1 cellular context compared by ENCODE assay signal in the genomic region with DNA sequence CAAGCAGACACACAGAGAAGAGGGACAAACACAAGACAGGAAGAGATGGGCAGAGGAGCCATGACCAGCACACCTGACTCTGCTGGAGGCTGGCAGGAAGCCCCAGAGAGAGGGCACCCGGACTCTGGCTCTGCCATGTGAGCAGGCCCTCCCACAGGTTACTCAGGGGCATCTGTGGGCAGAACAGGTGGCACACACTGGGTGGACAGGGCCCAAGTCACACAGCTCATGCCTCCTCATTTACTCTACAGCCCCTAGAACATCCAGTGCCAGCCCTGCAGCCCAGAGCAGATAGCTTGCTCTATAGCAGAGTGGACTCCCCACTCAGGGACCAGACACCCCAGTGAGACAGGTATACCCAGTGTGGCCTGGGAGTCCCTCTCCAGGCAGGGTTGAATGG.
TF ChIP-seq lines count a peak whose summit lies in the region.

No MANE protein-coding gene starts in this region.

TF ChIP-seq in GM23338, 12 proteins besides CTCF, POLR2A, EP300 and RAD21:
- TF ChIP-seq, protein P1, sequence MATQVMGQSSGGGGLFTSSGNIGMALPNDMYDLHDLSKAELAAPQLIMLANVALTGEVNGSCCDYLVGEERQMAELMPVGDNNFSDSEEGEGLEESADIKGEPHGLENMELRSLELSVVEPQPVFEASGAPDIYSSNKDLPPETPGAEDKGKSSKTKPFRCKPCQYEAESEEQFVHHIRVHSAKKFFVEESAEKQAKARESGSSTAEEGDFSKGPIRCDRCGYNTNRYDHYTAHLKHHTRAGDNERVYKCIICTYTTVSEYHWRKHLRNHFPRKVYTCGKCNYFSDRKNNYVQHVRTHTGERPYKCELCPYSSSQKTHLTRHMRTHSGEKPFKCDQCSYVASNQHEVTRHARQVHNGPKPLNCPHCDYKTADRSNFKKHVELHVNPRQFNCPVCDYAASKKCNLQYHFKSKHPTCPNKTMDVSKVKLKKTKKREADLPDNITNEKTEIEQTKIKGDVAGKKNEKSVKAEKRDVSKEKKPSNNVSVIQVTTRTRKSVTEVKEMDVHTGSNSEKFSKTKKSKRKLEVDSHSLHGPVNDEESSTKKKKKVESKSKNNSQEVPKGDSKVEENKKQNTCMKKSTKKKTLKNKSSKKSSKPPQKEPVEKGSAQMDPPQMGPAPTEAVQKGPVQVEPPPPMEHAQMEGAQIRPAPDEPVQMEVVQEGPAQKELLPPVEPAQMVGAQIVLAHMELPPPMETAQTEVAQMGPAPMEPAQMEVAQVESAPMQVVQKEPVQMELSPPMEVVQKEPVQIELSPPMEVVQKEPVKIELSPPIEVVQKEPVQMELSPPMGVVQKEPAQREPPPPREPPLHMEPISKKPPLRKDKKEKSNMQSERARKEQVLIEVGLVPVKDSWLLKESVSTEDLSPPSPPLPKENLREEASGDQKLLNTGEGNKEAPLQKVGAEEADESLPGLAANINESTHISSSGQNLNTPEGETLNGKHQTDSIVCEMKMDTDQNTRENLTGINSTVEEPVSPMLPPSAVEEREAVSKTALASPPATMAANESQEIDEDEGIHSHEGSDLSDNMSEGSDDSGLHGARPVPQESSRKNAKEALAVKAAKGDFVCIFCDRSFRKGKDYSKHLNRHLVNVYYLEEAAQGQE (IDR thresholded peaks at IDR 0.05; ENCODE audit: unreplicated experiment), result no peak
- TF ChIP-seq EZH2 (IDR thresholded peaks at IDR 0.05; ENCODE audit: low read depth, unreplicated experiment) (no peak), POLR2AphosphoS5 (IDR thresholded peaks at IDR 0.05; ENCODE audit: low read depth) (no peak), NANOG (IDR thresholded peaks at IDR 0.05; ENCODE audit: borderline replicate concordance) (no peak), STAT1 (IDR thresholded peaks at IDR 0.05; ENCODE audit: unreplicated experiment) (no peak), EZH2phosphoT487 (IDR thresholded peaks at IDR 0.05; ENCODE audit: unreplicated experiment) (no peak), ZNF114 (CRISPR knock-in tag; IDR thresholded peaks at IDR 0.05) (no peak), CREB1 (CRISPR knock-in tag; IDR thresholded peaks at IDR 0.05; ENCODE audit: low read depth) (no peak), ZNF331 (CRISPR knock-in tag; IDR thresholded peaks at IDR 0.05; ENCODE audit: low read depth) (no peak), JUNB (IDR thresholded peaks at IDR 0.05; ENCODE audit: unreplicated experiment) (no peak)
- TF ChIP-seq, protein P2, sequence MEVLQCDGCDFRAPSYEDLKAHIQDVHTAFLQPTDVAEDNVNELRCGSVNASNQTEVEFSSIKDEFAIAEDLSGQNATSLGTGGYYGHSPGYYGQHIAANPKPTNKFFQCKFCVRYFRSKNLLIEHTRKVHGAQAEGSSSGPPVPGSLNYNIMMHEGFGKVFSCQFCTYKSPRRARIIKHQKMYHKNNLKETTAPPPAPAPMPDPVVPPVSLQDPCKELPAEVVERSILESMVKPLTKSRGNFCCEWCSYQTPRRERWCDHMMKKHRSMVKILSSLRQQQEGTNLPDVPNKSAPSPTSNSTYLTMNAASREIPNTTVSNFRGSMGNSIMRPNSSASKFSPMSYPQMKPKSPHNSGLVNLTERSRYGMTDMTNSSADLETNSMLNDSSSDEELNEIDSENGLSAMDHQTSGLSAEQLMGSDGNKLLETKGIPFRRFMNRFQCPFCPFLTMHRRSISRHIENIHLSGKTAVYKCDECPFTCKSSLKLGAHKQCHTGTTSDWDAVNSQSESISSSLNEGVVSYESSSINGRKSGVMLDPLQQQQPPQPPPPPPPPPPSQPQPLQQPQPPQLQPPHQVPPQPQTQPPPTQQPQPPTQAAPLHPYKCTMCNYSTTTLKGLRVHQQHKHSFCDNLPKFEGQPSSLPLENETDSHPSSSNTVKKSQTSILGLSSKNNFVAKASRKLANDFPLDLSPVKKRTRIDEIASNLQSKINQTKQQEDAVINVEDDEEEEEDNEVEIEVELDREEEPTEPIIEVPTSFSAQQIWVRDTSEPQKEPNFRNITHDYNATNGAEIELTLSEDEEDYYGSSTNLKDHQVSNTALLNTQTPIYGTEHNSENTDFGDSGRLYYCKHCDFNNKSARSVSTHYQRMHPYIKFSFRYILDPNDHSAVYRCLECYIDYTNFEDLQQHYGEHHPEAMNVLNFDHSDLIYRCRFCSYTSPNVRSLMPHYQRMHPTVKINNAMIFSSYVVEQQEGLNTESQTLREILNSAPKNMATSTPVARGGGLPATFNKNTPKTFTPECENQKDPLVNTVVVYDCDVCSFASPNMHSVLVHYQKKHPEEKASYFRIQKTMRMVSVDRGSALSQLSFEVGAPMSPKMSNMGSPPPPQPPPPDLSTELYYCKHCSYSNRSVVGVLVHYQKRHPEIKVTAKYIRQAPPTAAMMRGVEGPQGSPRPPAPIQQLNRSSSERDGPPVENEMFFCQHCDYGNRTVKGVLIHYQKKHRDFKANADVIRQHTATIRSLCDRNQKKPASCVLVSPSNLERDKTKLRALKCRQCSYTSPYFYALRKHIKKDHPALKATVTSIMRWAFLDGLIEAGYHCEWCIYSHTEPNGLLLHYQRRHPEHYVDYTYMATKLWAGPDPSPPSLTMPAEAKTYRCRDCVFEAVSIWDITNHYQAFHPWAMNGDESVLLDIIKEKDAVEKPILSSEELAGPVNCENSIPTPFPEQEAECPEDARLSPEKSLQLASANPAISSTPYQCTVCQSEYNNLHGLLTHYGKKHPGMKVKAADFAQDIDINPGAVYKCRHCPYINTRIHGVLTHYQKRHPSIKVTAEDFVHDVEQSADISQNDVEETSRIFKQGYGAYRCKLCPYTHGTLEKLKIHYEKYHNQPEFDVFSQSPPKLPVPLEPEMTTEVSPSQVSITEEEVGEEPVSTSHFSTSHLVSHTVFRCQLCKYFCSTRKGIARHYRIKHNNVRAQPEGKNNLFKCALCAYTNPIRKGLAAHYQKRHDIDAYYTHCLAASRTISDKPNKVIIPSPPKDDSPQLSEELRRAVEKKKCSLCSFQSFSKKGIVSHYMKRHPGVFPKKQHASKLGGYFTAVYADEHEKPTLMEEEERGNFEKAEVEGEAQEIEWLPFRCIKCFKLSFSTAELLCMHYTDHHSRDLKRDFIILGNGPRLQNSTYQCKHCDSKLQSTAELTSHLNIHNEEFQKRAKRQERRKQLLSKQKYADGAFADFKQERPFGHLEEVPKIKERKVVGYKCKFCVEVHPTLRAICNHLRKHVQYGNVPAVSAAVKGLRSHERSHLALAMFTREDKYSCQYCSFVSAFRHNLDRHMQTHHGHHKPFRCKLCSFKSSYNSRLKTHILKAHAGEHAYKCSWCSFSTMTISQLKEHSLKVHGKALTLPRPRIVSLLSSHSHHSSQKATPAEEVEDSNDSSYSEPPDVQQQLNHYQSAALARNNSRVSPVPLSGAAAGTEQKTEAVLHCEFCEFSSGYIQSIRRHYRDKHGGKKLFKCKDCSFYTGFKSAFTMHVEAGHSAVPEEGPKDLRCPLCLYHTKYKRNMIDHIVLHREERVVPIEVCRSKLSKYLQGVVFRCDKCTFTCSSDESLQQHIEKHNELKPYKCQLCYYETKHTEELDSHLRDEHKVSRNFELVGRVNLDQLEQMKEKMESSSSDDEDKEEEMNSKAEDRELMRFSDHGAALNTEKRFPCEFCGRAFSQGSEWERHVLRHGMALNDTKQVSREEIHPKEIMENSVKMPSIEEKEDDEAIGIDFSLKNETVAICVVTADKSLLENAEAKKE (CRISPR knock-in tag; IDR thresholded peaks at IDR 0.05), result no peak
- TF ChIP-seq, protein P3, sequence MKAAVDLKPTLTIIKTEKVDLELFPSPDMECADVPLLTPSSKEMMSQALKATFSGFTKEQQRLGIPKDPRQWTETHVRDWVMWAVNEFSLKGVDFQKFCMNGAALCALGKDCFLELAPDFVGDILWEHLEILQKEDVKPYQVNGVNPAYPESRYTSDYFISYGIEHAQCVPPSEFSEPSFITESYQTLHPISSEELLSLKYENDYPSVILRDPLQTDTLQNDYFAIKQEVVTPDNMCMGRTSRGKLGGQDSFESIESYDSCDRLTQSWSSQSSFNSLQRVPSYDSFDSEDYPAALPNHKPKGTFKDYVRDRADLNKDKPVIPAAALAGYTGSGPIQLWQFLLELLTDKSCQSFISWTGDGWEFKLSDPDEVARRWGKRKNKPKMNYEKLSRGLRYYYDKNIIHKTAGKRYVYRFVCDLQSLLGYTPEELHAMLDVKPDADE (IDR thresholded peaks at IDR 0.05), result no peak
